ENCODE assay signal across 29 cellular contexts in the genomic region with DNA sequence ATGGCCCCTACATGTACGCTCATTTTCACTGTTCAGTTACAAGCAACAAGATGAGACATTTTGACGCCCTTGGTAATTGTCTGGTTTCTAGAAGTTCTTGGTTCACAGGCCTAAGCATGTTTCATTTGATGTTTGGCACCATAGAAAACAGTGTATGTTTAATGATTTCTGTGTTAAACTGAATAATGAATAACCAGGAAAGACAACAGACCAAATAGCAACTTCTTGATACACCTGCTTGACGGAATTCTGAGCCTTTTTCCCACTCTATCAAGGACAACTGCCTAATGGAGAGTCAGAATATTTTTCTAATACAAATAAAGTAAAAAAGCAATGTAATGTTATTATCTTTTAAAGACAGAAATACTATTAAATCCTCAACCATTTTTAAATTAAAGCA.
"Had no signal": no experiment of that assay in that cellular context is flagged by ENCODE, and none has a peak within 500 bp of the region (broad histone marks: within the 10 kb centered on the region; RNA-seq: fewer than 3 reads in every experiment).

No MANE protein-coding gene starts in this region.

- H3K27ac Mint-ChIP-seq: natural killer cell; nephron progenitor cell; progenitor cell of endocrine pancreas; stimulated activated effector memory CD8-positive, alpha-beta T cell treated with anti-CD3 and anti-CD28 coated beads, Interleukin-12 subunit alpha, Interleukin-12 subunit beta, amount 100 ng/mL, for 72 hours; stimulated activated naive B cell treated with anti-CD40 and anti-IgM and Interleukin-4, amounts not matched to agents 10 μg/mL and 1 μg/mL and 100 μg/mL, for 72 hours; stimulated activated naive CD8-positive, alpha-beta T cell treated with anti-CD3 and anti-CD28 coated beads, Interleukin-15, Interleukin-2, amounts not matched to agents 100 ng/mL and 50 ng/mL, for 24 hours had no signal

- DNase-seq: natural killer cell; nephron progenitor cell; nucleus accumbens; posterior cingulate gyrus; psoas muscle; right cardiac atrium; right lobe of liver; sigmoid colon; small intestine; stimulated activated CD4-positive, alpha-beta T cell treated with anti-CD3 and anti-CD28 coated beads, Interleukin-15, amount 100 ng/mL, for 24 hours; stimulated activated CD4-positive, alpha-beta T cell treated with anti-CD3 and anti-CD28 coated beads, Interleukin-2, amount 100 ng/mL, for 24 hours; stimulated activated CD4-positive, alpha-beta T cell treated with anti-CD3 and anti-CD28 coated beads, Interleukin-2, amount 100 ng/mL, for 48 hours; stimulated activated CD4-positive, alpha-beta T cell treated with anti-CD3 and anti-CD28 coated beads, Interleukin-4, amount 100 ng/mL, for 24 hours; stimulated activated naive B cell treated with anti-CD40 and anti-IgM and Interleukin-4, amounts not matched to agents 10 μg/mL and 1 μg/mL and 100 μg/mL, for 72 hours; stimulated activated naive CD4-positive, alpha-beta T cell treated with Interleukin-2 at 50 U/mL for 16 hours; stomach; thyroid gland; trophoblast cell; upper lobe of left lung had no signal

- H3K27me3 ChIP-seq: right lobe of liver, sigmoid colon, stomach, thyroid gland, tibial nerve, upper lobe of left lung, vagina had no signal

- H3K4me1 Mint-ChIP-seq: natural killer cell; neural crest cell; stimulated activated effector memory CD8-positive, alpha-beta T cell treated with anti-CD3 and anti-CD28 coated beads, Interleukin-12 subunit alpha, Interleukin-12 subunit beta, amount 100 ng/mL, for 72 hours; stimulated activated naive B cell treated with anti-CD40 and anti-IgM and Interleukin-4, amounts not matched to agents 10 μg/mL and 1 μg/mL and 100 μg/mL, for 72 hours had no signal

- FAIRE-seq: small intestine, urothelium cell line had no signal

- H3K36me3 Mint-ChIP-seq: natural killer cell; stimulated activated effector memory CD8-positive, alpha-beta T cell treated with anti-CD3 and anti-CD28 coated beads, Interleukin-12 subunit alpha, Interleukin-12 subunit beta, amount 100 ng/mL, for 72 hours; stimulated activated naive B cell treated with anti-CD40 and anti-IgM and Interleukin-4, amounts not matched to agents 10 μg/mL and 1 μg/mL and 100 μg/mL, for 72 hours had no signal

- H3K9ac ChIP-seq: parathyroid adenoma had no signal

- H3K36me3 ChIP-seq: neutrophil, right lobe of liver, stomach, thoracic aorta, thyroid gland, tibial nerve, upper lobe of left lung, vagina had no signal

- H3K9me3 ChIP-seq: neutrophil, psoas muscle, right lobe of liver, sigmoid colon, stomach, thoracic aorta, thyroid gland, tibial nerve, upper lobe of left lung, vagina had no signal

- H3K27ac ChIP-seq: neutrophil, parathyroid adenoma, psoas muscle, stomach, thoracic aorta, thyroid gland, tibial nerve, upper lobe of left lung, vagina had no signal

- H3K4me3 ChIP-seq: psoas muscle, right lobe of liver, sigmoid colon, stomach, thoracic aorta, thyroid gland, tibial nerve, upper lobe of left lung, vagina had no signal

- H3K4me1 ChIP-seq: psoas muscle, thyroid gland, tibial nerve, upper lobe of left lung, vagina had no signal

- H2AFZ ChIP-seq: parathyroid adenoma had no signal

- H3K79me2 ChIP-seq: parathyroid adenoma had no signal

- ATAC-seq: natural killer cell; right cardiac atrium; right lobe of liver; stimulated activated effector memory CD8-positive, alpha-beta T cell treated with anti-CD3 and anti-CD28 coated beads, Interleukin-12 subunit alpha, Interleukin-12 subunit beta, amount 100 ng/mL, for 72 hours; stimulated activated naive B cell treated with anti-CD40 and anti-IgM and Interleukin-4, amounts not matched to agents 10 μg/mL and 1 μg/mL and 100 μg/mL, for 72 hours had no signal

- H3K4me3 Mint-ChIP-seq: natural killer cell; nephron progenitor cell; neural crest cell; stimulated activated effector memory CD8-positive, alpha-beta T cell treated with anti-CD3 and anti-CD28 coated beads, Interleukin-12 subunit alpha, Interleukin-12 subunit beta, amount 100 ng/mL, for 72 hours; stimulated activated naive B cell treated with anti-CD40 and anti-IgM and Interleukin-4, amounts not matched to agents 10 μg/mL and 1 μg/mL and 100 μg/mL, for 72 hours; stimulated activated naive CD8-positive, alpha-beta T cell treated with anti-CD3 and anti-CD28 coated beads, Interleukin-15, Interleukin-2, amounts not matched to agents 100 ng/mL and 50 ng/mL, for 24 hours had no signal

- H3K9me3 Mint-ChIP-seq: natural killer cell; nephron progenitor cell; neural crest cell; stimulated activated effector memory CD8-positive, alpha-beta T cell treated with anti-CD3 and anti-CD28 coated beads, Interleukin-12 subunit alpha, Interleukin-12 subunit beta, amount 100 ng/mL, for 72 hours; stimulated activated naive B cell treated with anti-CD40 and anti-IgM and Interleukin-4, amounts not matched to agents 10 μg/mL and 1 μg/mL and 100 μg/mL, for 72 hours; stimulated activated naive CD8-positive, alpha-beta T cell treated with anti-CD3 and anti-CD28 coated beads, Interleukin-15, Interleukin-2, amounts not matched to agents 100 ng/mL and 50 ng/mL, for 24 hours had no signal
